In genomic region chr19:48108997-48109782, GRCh38 we compare ENCODE assay signal across 1 cellular context.
TF ChIP-seq lines count a peak whose summit lies in the region.

No MANE protein-coding gene starts in this region.

TF ChIP-seq in WTC11, 78 proteins besides CTCF, POLR2A, EP300 and RAD21 (continued from another document):
- no peak for TF ChIP-seq PRDM15 (CRISPR knock-in tag; IDR thresholded peaks at IDR 0.05)
- TF ChIP-seq NFE2L1 (CRISPR knock-in tag; IDR thresholded peaks at IDR 0.05), result no peak
- no peak for TF ChIP-seq TP53 (CRISPR knock-in tag; IDR thresholded peaks at IDR 0.05)
- no peak for TF ChIP-seq FOXK1 (CRISPR knock-in tag; IDR thresholded peaks at IDR 0.05)
- TF ChIP-seq ESRRA (CRISPR knock-in tag; IDR thresholded peaks at IDR 0.05; ENCODE audit: borderline replicate concordance), result no peak
- TF ChIP-seq ZBTB43 (CRISPR knock-in tag; IDR thresholded peaks at IDR 0.05), result no peak
- TF ChIP-seq MAX (CRISPR knock-in tag; IDR thresholded peaks at IDR 0.05), result no peak
- TF ChIP-seq GRHL2 (CRISPR knock-in tag; IDR thresholded peaks at IDR 0.05; ENCODE audit: insufficient replicate concordance, severe bottlenecking), result no peak
